Comparison of ENCODE assay signal across 3 cellular contexts in the genomic region with DNA sequence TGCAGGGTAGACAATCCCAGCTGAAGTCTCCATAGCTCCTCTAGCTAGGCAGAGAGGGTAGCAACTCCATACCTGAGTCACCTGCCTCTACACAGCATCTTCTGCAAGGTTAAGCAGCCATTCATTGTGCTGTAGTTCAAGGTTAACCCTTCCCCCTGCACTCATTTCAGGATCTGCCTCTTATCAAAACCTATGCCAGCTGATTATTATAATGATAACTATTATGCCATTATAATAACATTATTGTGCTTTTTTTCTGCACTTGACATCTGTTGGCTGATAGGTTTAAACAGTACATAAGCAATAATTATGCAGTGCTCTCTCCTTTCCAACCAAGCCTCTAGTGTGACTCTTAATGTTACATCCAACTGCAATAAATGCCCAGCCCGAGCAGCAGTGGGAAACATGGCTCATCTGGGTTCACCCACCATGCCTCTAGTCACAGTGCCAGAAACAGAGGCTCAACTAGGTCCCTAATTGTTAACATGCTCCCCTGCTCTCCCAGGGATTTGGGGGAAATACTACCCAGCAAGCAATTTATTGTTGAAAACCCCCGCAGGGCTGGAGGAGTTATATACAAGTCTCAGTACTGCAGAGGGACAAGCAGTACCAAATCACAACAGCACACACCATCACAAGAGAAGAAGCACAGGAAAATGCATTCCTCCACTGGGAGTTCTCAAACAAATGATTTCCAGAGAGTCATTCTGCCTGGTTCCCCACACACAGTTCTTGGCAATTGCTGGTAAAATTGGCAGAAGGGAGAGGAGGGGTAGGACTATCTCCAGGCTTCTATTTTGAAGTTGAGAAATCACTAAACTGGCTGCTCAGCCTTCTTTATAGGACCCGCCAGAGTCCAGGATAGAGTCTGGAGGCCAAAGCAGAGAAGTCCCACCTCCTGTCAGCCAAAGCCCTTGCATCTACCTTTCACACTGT.
TF ChIP-seq lines count a peak whose summit lies in the region.

No MANE protein-coding gene starts in this region.

TF ChIP-seq in HEK293, 187 proteins besides CTCF, POLR2A, EP300 and RAD21 (continues in another document):
- no peak for TF ChIP-seq HIC1 (tag by site-specific recombination; IDR thresholded peaks at IDR 0.05)
- no peak for TF ChIP-seq ZNF473 (tag by site-specific recombination; IDR thresholded peaks at IDR 0.05)
- no peak for TF ChIP-seq REPIN1 (tag by site-specific recombination; IDR thresholded peaks at IDR 0.05; ENCODE audit: low read depth)
- no peak for TF ChIP-seq ZNF747 (tag by site-specific recombination; IDR thresholded peaks at IDR 0.05)
- TF ChIP-seq ZSCAN5A (tag by site-specific recombination; IDR thresholded peaks at IDR 0.05), result no peak
- peak; percentile 69 for TF ChIP-seq ZIC2 (tag by site-specific recombination; IDR thresholded peaks at IDR 0.05)
- no peak for TF ChIP-seq ZNF274 (IDR thresholded peaks at IDR 0.05; ENCODE audit: low read length)
- TF ChIP-seq ZNF274 (tag by site-specific recombination; IDR thresholded peaks at IDR 0.05; ENCODE audit: borderline replicate concordance), result no peak
- no peak for TF ChIP-seq ZXDB (tag by site-specific recombination; IDR thresholded peaks at IDR 0.05)
- no peak for TF ChIP-seq SP2 (tag by site-specific recombination; IDR thresholded peaks at IDR 0.05)
- peak; percentile 94; the same call in 1 of the 2 replicates for TF ChIP-seq MZF1 (tag by site-specific recombination; IDR thresholded peaks at IDR 0.05; ENCODE audit: borderline replicate concordance)
- no peak for TF ChIP-seq ZNF626 (tag by site-specific recombination; IDR thresholded peaks at IDR 0.05)

TF ChIP-seq in SK-N-SH treated with all-trans-retinoic acid at 6 μM for 48 hours, 23 proteins besides CTCF, POLR2A, EP300 and RAD21:
- no peak for TF ChIP-seq ISL1 (CRISPR knock-in tag; IDR thresholded peaks at IDR 0.05)
- TF ChIP-seq TSHZ2 (CRISPR knock-in tag; IDR thresholded peaks at IDR 0.05), result no peak
TF ChIP-seq in SK-N-SH treated with all-trans-retinoic acid at 6 μM for 48 hours: peak in this region for 0.

TF ChIP-seq in HepG2, 621 proteins besides CTCF, POLR2A, EP300 and RAD21:
- TF ChIP-seq, protein P1, sequence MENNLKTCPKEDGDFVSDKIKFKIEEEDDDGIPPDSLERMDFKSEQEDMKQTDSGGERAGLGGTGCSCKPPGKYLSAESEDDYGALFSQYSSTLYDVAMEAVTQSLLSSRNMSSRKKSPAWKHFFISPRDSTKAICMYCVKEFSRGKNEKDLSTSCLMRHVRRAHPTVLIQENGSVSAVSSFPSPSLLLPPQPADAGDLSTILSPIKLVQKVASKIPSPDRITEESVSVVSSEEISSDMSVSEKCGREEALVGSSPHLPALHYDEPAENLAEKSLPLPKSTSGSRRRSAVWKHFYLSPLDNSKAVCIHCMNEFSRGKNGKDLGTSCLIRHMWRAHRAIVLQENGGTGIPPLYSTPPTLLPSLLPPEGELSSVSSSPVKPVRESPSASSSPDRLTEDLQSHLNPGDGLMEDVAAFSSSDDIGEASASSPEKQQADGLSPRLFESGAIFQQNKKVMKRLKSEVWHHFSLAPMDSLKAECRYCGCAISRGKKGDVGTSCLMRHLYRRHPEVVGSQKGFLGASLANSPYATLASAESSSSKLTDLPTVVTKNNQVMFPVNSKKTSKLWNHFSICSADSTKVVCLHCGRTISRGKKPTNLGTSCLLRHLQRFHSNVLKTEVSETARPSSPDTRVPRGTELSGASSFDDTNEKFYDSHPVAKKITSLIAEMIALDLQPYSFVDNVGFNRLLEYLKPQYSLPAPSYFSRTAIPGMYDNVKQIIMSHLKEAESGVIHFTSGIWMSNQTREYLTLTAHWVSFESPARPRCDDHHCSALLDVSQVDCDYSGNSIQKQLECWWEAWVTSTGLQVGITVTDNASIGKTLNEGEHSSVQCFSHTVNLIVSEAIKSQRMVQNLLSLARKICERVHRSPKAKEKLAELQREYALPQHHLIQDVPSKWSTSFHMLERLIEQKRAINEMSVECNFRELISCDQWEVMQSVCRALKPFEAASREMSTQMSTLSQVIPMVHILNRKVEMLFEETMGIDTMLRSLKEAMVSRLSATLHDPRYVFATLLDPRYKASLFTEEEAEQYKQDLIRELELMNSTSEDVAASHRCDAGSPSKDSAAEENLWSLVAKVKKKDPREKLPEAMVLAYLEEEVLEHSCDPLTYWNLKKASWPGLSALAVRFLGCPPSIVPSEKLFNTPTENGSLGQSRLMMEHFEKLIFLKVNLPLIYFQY (CRISPR knock-in tag; IDR thresholded peaks at IDR 0.05; ENCODE audit: borderline replicate concordance), result no peak
- TF ChIP-seq CBX1 (IDR thresholded peaks at IDR 0.05; ENCODE audit: low read depth), result no peak
- no peak for TF ChIP-seq GATAD2A (CRISPR knock-in tag; IDR thresholded peaks at IDR 0.05)
- no peak for TF ChIP-seq PAWR (CRISPR knock-in tag; IDR thresholded peaks at IDR 0.05; ENCODE audit: borderline replicate concordance)
- TF ChIP-seq SOX5 (CRISPR knock-in tag; IDR thresholded peaks at IDR 0.05; ENCODE audit: borderline replicate concordance), result no peak
- TF ChIP-seq ATM (IDR thresholded peaks at IDR 0.05; ENCODE audit: borderline replicate concordance), result no peak
- no peak for TF ChIP-seq CCDC6 (CRISPR knock-in tag; IDR thresholded peaks at IDR 0.05)
- no peak for TF ChIP-seq NR2C2 (CRISPR knock-in tag; IDR thresholded peaks at IDR 0.05; ENCODE audit: borderline replicate concordance)
- no peak for TF ChIP-seq PCBP2 (optimal IDR thresholded peaks at IDR 0.05; ENCODE audit: low read depth, low read length, poor library complexity, severe bottlenecking)
- no peak for TF ChIP-seq ZMYM4 (CRISPR knock-in tag; IDR thresholded peaks at IDR 0.05)
- TF ChIP-seq ZBTB7B (CRISPR knock-in tag; IDR thresholded peaks at IDR 0.05), result no peak
- TF ChIP-seq, protein P2, sequence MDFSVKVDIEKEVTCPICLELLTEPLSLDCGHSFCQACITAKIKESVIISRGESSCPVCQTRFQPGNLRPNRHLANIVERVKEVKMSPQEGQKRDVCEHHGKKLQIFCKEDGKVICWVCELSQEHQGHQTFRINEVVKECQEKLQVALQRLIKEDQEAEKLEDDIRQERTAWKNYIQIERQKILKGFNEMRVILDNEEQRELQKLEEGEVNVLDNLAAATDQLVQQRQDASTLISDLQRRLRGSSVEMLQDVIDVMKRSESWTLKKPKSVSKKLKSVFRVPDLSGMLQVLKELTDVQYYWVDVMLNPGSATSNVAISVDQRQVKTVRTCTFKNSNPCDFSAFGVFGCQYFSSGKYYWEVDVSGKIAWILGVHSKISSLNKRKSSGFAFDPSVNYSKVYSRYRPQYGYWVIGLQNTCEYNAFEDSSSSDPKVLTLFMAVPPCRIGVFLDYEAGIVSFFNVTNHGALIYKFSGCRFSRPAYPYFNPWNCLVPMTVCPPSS (IDR thresholded peaks at IDR 0.05), result no peak
- no peak for TF ChIP-seq NONO (IDR thresholded peaks at IDR 0.05)
- TF ChIP-seq NONO (CRISPR knock-in tag; conservative IDR thresholded peaks at IDR 0.05), result no peak
- TF ChIP-seq NFYB (CRISPR knock-in tag; IDR thresholded peaks at IDR 0.05), result no peak
- TF ChIP-seq RXRA (CRISPR knock-in tag; IDR thresholded peaks at IDR 0.05), result no peak
